25 cellular contexts compared by ENCODE assay signal in genomic region chr10:133017203-133017601, GRCh38.
"Had no signal": no experiment of that assay in that cellular context is flagged by ENCODE, and none has a peak within 500 bp of the region (broad histone marks: within the 10 kb centered on the region; RNA-seq: fewer than 3 reads in every experiment).

No MANE protein-coding gene starts in this region.

- DNase-seq: effector CD8-positive, alpha-beta T cell; effector memory CD8-positive, alpha-beta T cell; endodermal cell; erythroblast; esophagus squamous epithelium; foreskin fibroblast; foreskin melanocyte; gastrocnemius medialis; glutamatergic neuron; head of caudate nucleus; hippocampal formation; kidney glomerular epithelial cell; left ventricle myocardium superior; lower lobe of right lung; mesenchymal stem cell; mucosa of descending colon had no signal

- FAIRE-seq: colon, endometrium, islet of Langerhans, keratinocyte had no signal

- H3K4me1 ChIP-seq: esophagus squamous epithelium, gastrocnemius medialis, lower lobe of right lung had no signal

- H3K4me3 ChIP-seq: coronary artery, esophagus squamous epithelium, gastrocnemius medialis, heart right ventricle, left lung, lower lobe of right lung, mucosa of descending colon had no signal

- H3K27ac ChIP-seq: coronary artery, epithelial cell of prostate, esophagus squamous epithelium, gastrocnemius medialis, heart right ventricle, left lung, lower lobe of right lung had no signal

- H3K36me3 ChIP-seq: esophagus squamous epithelium, gastrocnemius medialis, heart right ventricle, left lung, lower lobe of right lung had no signal

- ATAC-seq: effector memory CD8-positive, alpha-beta T cell; esophagus mucosa; gastrocnemius medialis; heart right ventricle; left lung; left ventricle myocardium superior; lower lobe of right lung; mucosa of descending colon had no signal

- H3K9me3 ChIP-seq: esophagus squamous epithelium, gastrocnemius medialis, heart right ventricle, left lung, lower lobe of right lung, mucosa of descending colon had no signal
